ENCODE assay signal across 20 cellular contexts in genomic region chr4:38302910-38303309, GRCh38.
"Had no signal": no experiment of that assay in that cellular context is flagged by ENCODE, and none has a peak within 500 bp of the region (broad histone marks: within the 10 kb centered on the region; RNA-seq: fewer than 3 reads in every experiment).

No MANE protein-coding gene starts in this region.

- H3K9ac ChIP-seq: KMS-11, SK-N-SH had no signal

- FAIRE-seq: HepG2 had no signal

- ATAC-seq: HepG2, Panc1, PC-3 had no signal

- H3K4me2 ChIP-seq: KMS-11, SK-N-SH had no signal

- DNase-seq: IMR-90, Kasumi-1, MM.1S, NCI-H1092 treated with DMSO at 0.1 percent for 48 hours, NCI-H1436, NCI-H187 treated with DMSO at 0.1 percent for 48 hours, NCI-H2029 treated with DMSO at 0.1 percent for 48 hours, NCI-H2107, NCI-H2227 treated with DMSO at 0.1 percent for 48 hours, NCI-H524, NCI-H526 treated with DMSO at 0.1 percent for 48 hours, NCI-H774, PC-3, SHP77, SK-N-SH, SW 1271 had no signal

- H3K27ac ChIP-seq: KMS-11, RWPE1 had no signal
